Comparison of ENCODE assay signal across 26 cellular contexts in the genomic region with DNA sequence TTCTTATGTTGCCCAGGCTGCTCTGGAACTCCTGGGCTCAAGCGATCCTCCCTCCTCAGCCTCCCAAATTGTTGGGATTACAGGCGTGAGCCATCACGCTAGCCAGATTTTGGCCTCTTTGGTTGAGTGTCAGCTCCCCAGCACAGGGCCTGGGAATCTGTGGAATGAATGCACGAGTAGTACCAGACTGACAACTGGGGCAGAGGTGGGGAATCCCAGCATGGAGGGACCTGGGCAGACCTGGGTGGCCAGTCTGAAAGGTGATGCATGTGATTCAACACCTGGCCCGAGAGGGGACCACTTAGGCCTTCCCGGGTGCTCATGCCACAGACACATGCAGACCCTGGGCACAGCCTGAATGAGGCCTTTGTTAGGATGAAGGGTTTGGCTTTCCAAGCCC. TPM values are rescaled to one million over a fixed set of nuclear protein-coding genes. Genes with fewer than 3 reads are reported as not detected.
"Had no signal": no experiment of that assay in that cellular context is flagged by ENCODE, and none has a peak within 500 bp of the region (broad histone marks: within the 10 kb centered on the region; RNA-seq: fewer than 3 reads in every experiment).

No MANE protein-coding gene starts in this region.

- H3K27me3 ChIP-seq: dorsolateral prefrontal cortex, esophagus muscularis mucosa, foreskin keratinocyte, heart left ventricle, hepatocyte had no signal

- FAIRE-seq: colon, endothelial cell of umbilical vein, frontal cortex, keratinocyte had no signal

- H3K4me1 ChIP-seq: esophagus muscularis mucosa, gastroesophageal sphincter, heart left ventricle, left lung, lower lobe of right lung had no signal

- H3K36me3 Mint-ChIP-seq: immature natural killer cell, mesothelial cell of epicardium had no signal

- H3K9me3 ChIP-seq: esophagus muscularis mucosa, gastroesophageal sphincter, heart left ventricle, left lung, lower lobe of right lung, mucosa of descending colon had no signal

- H3K27ac ChIP-seq: coronary artery, dorsolateral prefrontal cortex, esophagus muscularis mucosa, foreskin keratinocyte, gastroesophageal sphincter, heart left ventricle, hepatocyte, left lung, lower lobe of right lung had no signal

- H2AFZ ChIP-seq: hepatocyte had no signal

- H3K36me3 ChIP-seq: esophagus muscularis mucosa, gastroesophageal sphincter, heart left ventricle, left lung, lower lobe of right lung had no signal

- ATAC-seq: foreskin keratinocyte, gastroesophageal sphincter, heart left ventricle, left cardiac atrium, left lung, left ventricle myocardium superior, lower lobe of right lung, mucosa of descending colon had no signal

- H3K4me1 Mint-ChIP-seq: immature natural killer cell had no signal

- H3K79me2 ChIP-seq: hepatocyte had no signal

- H3K4me2 ChIP-seq: hepatocyte had no signal

- H3K4me3 ChIP-seq: coronary artery, dorsolateral prefrontal cortex, esophagus muscularis mucosa, gastroesophageal sphincter, heart left ventricle, hepatocyte, left lung, lower lobe of right lung, mucosa of descending colon had no signal

- H3K9me3 Mint-ChIP-seq: immature natural killer cell had no signal

- H3K4me3 Mint-ChIP-seq: immature natural killer cell, mesothelial cell of epicardium had no signal

- DNase-seq: dermis blood vessel endothelial cell; dorsolateral prefrontal cortex; effector CD4-positive, alpha-beta T cell; effector memory CD4-positive, alpha-beta T cell; foreskin keratinocyte; heart left ventricle; hypothalamus; immature natural killer cell; left cardiac atrium; left lung; left ventricle myocardium superior; lower lobe of right lung; mesenchymal stem cell; mucosa of descending colon had no signal

- H3K27ac Mint-ChIP-seq: immature natural killer cell, mesothelial cell of epicardium had no signal

RNA-seq across cellular contexts. Expression of gene TFAP2C, which starts 19.0 kb away (rescaled TPM):
- total RNA-seq: dermis blood vessel endothelial cell, endothelial cell of umbilical vein, fibroblast of lung, lung microvascular endothelial cell, myocyte had no signal
- polyA plus RNA-seq: heart left ventricle, immature natural killer cell had no signal
